Comparison of ENCODE assay signal across 26 cellular contexts in the genomic region with DNA sequence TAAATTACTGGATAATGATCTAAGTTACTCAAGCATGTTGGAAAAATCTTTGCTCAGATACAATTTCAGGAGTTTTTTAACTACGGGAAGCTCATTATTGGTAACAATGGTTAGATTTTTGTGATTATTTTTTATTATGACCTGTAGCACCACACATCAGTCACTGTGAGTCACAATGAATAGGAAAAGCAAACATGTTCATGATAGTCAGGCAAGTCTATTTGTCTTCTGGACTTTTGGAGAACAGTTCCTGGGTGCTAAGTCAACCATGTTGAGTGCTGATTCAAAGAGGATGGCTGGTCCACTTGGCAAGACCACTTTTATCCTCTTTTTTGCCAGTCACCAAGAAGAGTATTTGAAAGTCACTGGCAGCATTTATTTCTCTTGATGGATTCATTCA.
"Had no signal": no experiment of that assay in that cellular context is flagged by ENCODE, and none has a peak within 500 bp of the region (broad histone marks: within the 10 kb centered on the region; RNA-seq: fewer than 3 reads in every experiment).

No MANE protein-coding gene starts in this region.

- H3K27me3 ChIP-seq: upper lobe of right lung had no signal

- H3K27ac Mint-ChIP-seq: activated CD4-positive, alpha-beta memory T cell treated with anti-CD3 and anti-CD28 coated beads, Interleukin-2, amount 10 ng/mL, durations not matched to agents 7 days and 5 days; activated CD4-positive, alpha-beta T cell treated with anti-CD3 and anti-CD28 coated beads, Interleukin-2, amount 10 ng/mL, durations not matched to agents 24 days and 14 days; activated naive CD4-positive, alpha-beta T cell treated with anti-CD3 and anti-CD28 coated beads for 36 hours; activated naive CD8-positive, alpha-beta T cell treated with anti-CD3 and anti-CD28 coated beads, Interleukin-2, amount 10 ng/mL, durations not matched to agents 7 days and 5 days; activated T-cell treated with anti-CD3 and anti-CD28 coated beads, Interleukin-2, amount 50 U/mL, for 72 hours; endodermal cell; naive thymus-derived CD4-positive, alpha-beta T cell; T-helper 2 cell treated with Interferon-gamma antibody and Interleukin-4, amounts not matched to agents 5 μg/mL and 100 μg/mL, for 36 hours had no signal

- H3K27ac ChIP-seq: lower lobe of right lung, upper lobe of right lung, VCaP had no signal

- H3K4me1 Mint-ChIP-seq: activated CD4-positive, alpha-beta memory T cell treated with anti-CD3 and anti-CD28 coated beads, Interleukin-2, amount 10 ng/mL, durations not matched to agents 7 days and 5 days; activated CD4-positive, alpha-beta T cell treated with anti-CD3 and anti-CD28 coated beads, Interleukin-2, amount 10 ng/mL, durations not matched to agents 24 days and 14 days; activated naive CD8-positive, alpha-beta T cell treated with anti-CD3 and anti-CD28 coated beads, Interleukin-2, amount 10 ng/mL, durations not matched to agents 7 days and 5 days; neural crest cell had no signal

- H3K4me3 ChIP-seq: lower lobe of right lung, upper lobe of right lung had no signal

- H3K9me3 ChIP-seq: lower lobe of right lung, upper lobe of right lung had no signal

- DNase-seq: activated CD4-positive, alpha-beta memory T cell treated with anti-CD3 and anti-CD28 coated beads, Interleukin-2, amount 10 ng/mL, durations not matched to agents 7 days and 5 days; activated CD4-positive, alpha-beta T cell treated with anti-CD3 and anti-CD28 coated beads, Interleukin-2, amount 10 ng/mL, durations not matched to agents 24 days and 14 days; activated effector memory CD4-positive, alpha-beta T cell treated with Interleukin-2 at 50 U/mL for 16 hours; activated naive CD4-positive, alpha-beta T cell treated with anti-CD3 and anti-CD28 coated beads for 36 hours; activated naive CD8-positive, alpha-beta T cell treated with anti-CD3 and anti-CD28 coated beads, Interleukin-2, amount 10 ng/mL, durations not matched to agents 7 days and 5 days; activated T-cell treated with anti-CD3 and anti-CD28 coated beads, Interleukin-2, amount 50 U/mL, for 72 hours; amniotic stem cell; cerebellar nuclear complex; cortex of kidney; endodermal cell; erythroblast; foreskin fibroblast; kidney; lower lobe of right lung; naive thymus-derived CD4-positive, alpha-beta T cell; occipital lobe; posterior cingulate gyrus; retina; stimulated activated CD4-positive, alpha-beta T cell treated with anti-CD3 and anti-CD28 coated beads, Interleukin-4, amount 100 ng/mL, for 1 hour; stimulated activated naive CD8-positive, alpha-beta T cell treated with anti-CD3 and anti-CD28 coated beads, Interleukin-15, Interleukin-2, amounts not matched to agents 100 U/mL and 50 U/mL, for 24 hours; upper lobe of right lung had no signal

- H3K4me3 Mint-ChIP-seq: activated CD4-positive, alpha-beta memory T cell treated with anti-CD3 and anti-CD28 coated beads, Interleukin-2, amount 10 ng/mL, durations not matched to agents 7 days and 5 days; activated CD4-positive, alpha-beta T cell treated with anti-CD3 and anti-CD28 coated beads, Interleukin-2, amount 10 ng/mL, durations not matched to agents 24 days and 14 days; activated naive CD4-positive, alpha-beta T cell treated with anti-CD3 and anti-CD28 coated beads for 36 hours; activated naive CD8-positive, alpha-beta T cell treated with anti-CD3 and anti-CD28 coated beads, Interleukin-2, amount 10 ng/mL, durations not matched to agents 7 days and 5 days; activated T-cell treated with anti-CD3 and anti-CD28 coated beads, Interleukin-2, amount 50 U/mL, for 72 hours; endodermal cell; naive thymus-derived CD4-positive, alpha-beta T cell; neural crest cell; T-helper 2 cell treated with Interferon-gamma antibody and Interleukin-4, amounts not matched to agents 5 μg/mL and 100 μg/mL, for 36 hours had no signal

- H3K27me3 Mint-ChIP-seq: activated CD4-positive, alpha-beta memory T cell treated with anti-CD3 and anti-CD28 coated beads, Interleukin-2, amount 10 ng/mL, durations not matched to agents 7 days and 5 days; activated CD4-positive, alpha-beta T cell treated with anti-CD3 and anti-CD28 coated beads, Interleukin-2, amount 10 ng/mL, durations not matched to agents 24 days and 14 days; activated naive CD8-positive, alpha-beta T cell treated with anti-CD3 and anti-CD28 coated beads, Interleukin-2, amount 10 ng/mL, durations not matched to agents 7 days and 5 days had no signal

- H3K36me3 ChIP-seq: lower lobe of right lung, upper lobe of right lung had no signal

- H3K36me3 Mint-ChIP-seq: activated naive CD8-positive, alpha-beta T cell treated with anti-CD3 and anti-CD28 coated beads, Interleukin-2, amount 10 ng/mL, durations not matched to agents 7 days and 5 days; naive thymus-derived CD4-positive, alpha-beta T cell had no signal

- H3K4me1 ChIP-seq: lower lobe of right lung, upper lobe of right lung had no signal

- H3K9me3 Mint-ChIP-seq: activated CD4-positive, alpha-beta memory T cell treated with anti-CD3 and anti-CD28 coated beads, Interleukin-2, amount 10 ng/mL, durations not matched to agents 7 days and 5 days; activated CD4-positive, alpha-beta T cell treated with anti-CD3 and anti-CD28 coated beads, Interleukin-2, amount 10 ng/mL, durations not matched to agents 24 days and 14 days; activated naive CD4-positive, alpha-beta T cell treated with anti-CD3 and anti-CD28 coated beads for 36 hours; activated naive CD8-positive, alpha-beta T cell treated with anti-CD3 and anti-CD28 coated beads, Interleukin-2, amount 10 ng/mL, durations not matched to agents 7 days and 5 days; endodermal cell; neural crest cell had no signal

- ATAC-seq: activated CD4-positive, CD25-positive, alpha-beta regulatory T cell treated with anti-CD3 and anti-CD28 coated beads, Interleukin-2, amount 50 U/mL, for 24 hours; activated T-cell treated with anti-CD3 and anti-CD28 coated beads, Interleukin-2, amount 50 U/mL, for 72 hours; left lobe of liver; lower lobe of right lung; naive thymus-derived CD4-positive, alpha-beta T cell; stimulated activated naive CD8-positive, alpha-beta T cell treated with anti-CD3 and anti-CD28 coated beads, Interleukin-15, Interleukin-2, amounts not matched to agents 100 U/mL and 50 U/mL, for 24 hours; upper lobe of right lung had no signal
